22 cellular contexts compared by ENCODE assay signal in the genomic region with DNA sequence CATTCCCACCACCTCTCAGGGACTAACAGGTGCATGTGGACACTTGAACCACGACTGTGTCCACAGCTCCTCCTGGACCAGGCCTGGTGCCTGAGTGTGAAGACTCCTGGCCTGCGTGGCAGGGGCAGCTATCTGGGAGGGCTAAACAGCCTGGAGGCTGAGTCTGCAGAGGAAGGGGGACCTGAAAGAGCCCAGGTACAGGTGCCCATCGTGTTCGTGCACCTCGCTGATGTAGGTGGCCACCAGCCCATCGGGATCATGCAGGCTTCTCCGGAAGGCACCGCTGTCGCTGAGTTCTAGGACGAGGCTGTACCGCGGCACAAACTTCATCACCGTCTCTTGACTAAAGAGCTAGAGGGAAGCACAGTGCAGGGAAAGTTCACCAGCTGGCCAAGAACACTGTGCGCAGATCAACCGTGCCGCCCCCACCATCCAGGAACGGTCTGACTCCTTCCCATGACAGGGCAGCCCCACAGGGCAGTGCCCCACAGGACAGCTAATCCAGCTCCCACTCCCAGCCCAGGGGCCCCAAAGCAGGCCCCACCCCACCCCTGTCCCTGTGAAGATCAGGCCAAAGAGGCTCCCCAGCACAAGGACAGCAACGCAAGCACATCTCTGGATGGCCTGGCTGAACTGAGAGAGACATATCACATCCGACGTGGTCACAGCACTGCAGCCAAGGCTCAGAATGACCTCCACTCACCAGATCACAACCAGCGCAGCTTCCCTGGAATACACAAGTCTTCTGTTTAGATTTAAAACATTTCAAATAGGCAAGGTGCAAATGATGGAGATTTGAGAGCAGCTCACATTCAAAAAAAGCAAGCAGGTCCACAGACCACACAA. TPM values are rescaled to one million over a fixed set of nuclear protein-coding genes. Genes with fewer than 3 reads are reported as not detected.
DNase-seq lines count a peak whose midpoint lies in the region; ATAC-seq and TF ChIP-seq lines count a peak whose summit lies in the region.
"Had no signal": no experiment of that assay in that cellular context is flagged by ENCODE, and none has a peak within 500 bp of the region (broad histone marks: within the 10 kb centered on the region; RNA-seq: fewer than 3 reads in every experiment).

No MANE protein-coding gene starts in this region.

- H3K27ac Mint-ChIP-seq in activated T-cell treated with anti-CD3 and anti-CD28 coated beads, Interleukin-2, amount 50 U/mL, for 72 hours, result peak overlapping the region; percentile 3
- H3K27ac Mint-ChIP-seq in activated CD8-positive, alpha-beta memory T cell treated with anti-CD3 and anti-CD28 coated beads, Interleukin-2, amount 10 ng/mL, durations not matched to agents 7 days and 5 days, result peak overlapping the region; percentile 67
- H3K27ac Mint-ChIP-seq in type B pancreatic cell, result no peak overlapping the region

- peaks cover 59 to 76% of the 10 kb centered on the region in 2 donors for H3K36me3 ChIP-seq in ascending aorta

- H3K4me1 ChIP-seq in ascending aorta, result no peaks in the 10 kb centered on the region
- H3K4me1 ChIP-seq: upper lobe of left lung had no signal

- H3K4me3 Mint-ChIP-seq in activated T-cell treated with anti-CD3 and anti-CD28 coated beads, Interleukin-2, amount 50 U/mL, for 72 hours, result no peak overlapping the region
- H3K4me3 Mint-ChIP-seq in activated CD8-positive, alpha-beta memory T cell treated with anti-CD3 and anti-CD28 coated beads, Interleukin-2, amount 10 ng/mL, durations not matched to agents 7 days and 5 days, result no peak overlapping the region
- no peak overlapping the region for H3K4me3 Mint-ChIP-seq in type B pancreatic cell

- CTCF ChIA-PET in activated CD8-positive, alpha-beta memory T cell treated with anti-CD3 and anti-CD28 coated beads, Interleukin-2, amount 10 ng/mL, durations not matched to agents 7 days and 5 days (lab: Charles Lee), result interaction anchor here (1.0 kb wide), 1 partner anchor 9 kb away, joined by 4 read pairs; no protein-coding TSS in a partner anchor

- H3K9me3 Mint-ChIP-seq in activated T-cell treated with anti-CD3 and anti-CD28 coated beads, Interleukin-2, amount 50 U/mL, for 72 hours, result no peaks in the 10 kb centered on the region
- H3K9me3 Mint-ChIP-seq in activated CD8-positive, alpha-beta memory T cell treated with anti-CD3 and anti-CD28 coated beads, Interleukin-2, amount 10 ng/mL, durations not matched to agents 7 days and 5 days (ENCODE audit: low read depth), result no peaks in the 10 kb centered on the region
- no peaks in the 10 kb centered on the region for H3K9me3 Mint-ChIP-seq in type B pancreatic cell

- no peak overlapping the region for H3K27ac ChIP-seq in ascending aorta
- H3K27ac ChIP-seq: C4-2B, hepatocyte, upper lobe of left lung had no signal

- peaks cover 24% of the 10 kb centered on the region for H3K4me1 Mint-ChIP-seq in activated T-cell treated with anti-CD3 and anti-CD28 coated beads, Interleukin-2, amount 50 U/mL, for 72 hours (ENCODE audit: low read depth)
- H3K4me1 Mint-ChIP-seq in activated CD8-positive, alpha-beta memory T cell treated with anti-CD3 and anti-CD28 coated beads, Interleukin-2, amount 10 ng/mL, durations not matched to agents 7 days and 5 days, result peaks cover 29% of the 10 kb centered on the region
- H3K4me1 Mint-ChIP-seq in type B pancreatic cell (ENCODE audit: unreplicated experiment), result no peaks in the 10 kb centered on the region

- intact Hi-C loops in ascending aorta (cut with DNase I), result no loop called here

- no peak for ATAC-seq in activated T-cell treated with anti-CD3 and anti-CD28 coated beads, Interleukin-2, amount 50 U/mL, for 72 hours (replicated peaks in 1 of 2)
- ATAC-seq in activated CD8-positive, alpha-beta memory T cell treated with anti-CD3 and anti-CD28 coated beads, Interleukin-2, amount 10 ng/mL, durations not matched to agents 7 days and 5 days, result no peak
- ATAC-seq in left lobe of liver (no peak), GM18907 (IDR thresholded peaks at IDR 0.05; ENCODE audit: unreplicated experiment) (no peak)

- no peaks in the 10 kb centered on the region for H3K27me3 Mint-ChIP-seq in activated T-cell treated with anti-CD3 and anti-CD28 coated beads, Interleukin-2, amount 50 U/mL, for 72 hours (ENCODE audit: low read depth)
- H3K27me3 Mint-ChIP-seq in activated CD8-positive, alpha-beta memory T cell treated with anti-CD3 and anti-CD28 coated beads, Interleukin-2, amount 10 ng/mL, durations not matched to agents 7 days and 5 days, result no peaks in the 10 kb centered on the region
- H3K27me3 Mint-ChIP-seq in type B pancreatic cell, result no peaks in the 10 kb centered on the region

- H3K9me3 ChIP-seq in ascending aorta, result no peaks in the 10 kb centered on the region
- H3K9me3 ChIP-seq: upper lobe of left lung had no signal

- TF ChIP-seq CTCF in type B pancreatic cell (conservative IDR thresholded peaks at IDR 0.05) (no peak), ascending aorta (IDR thresholded peaks at IDR 0.05) (no peak)

- H3K27me3 ChIP-seq in ascending aorta, result no peaks in the 10 kb centered on the region
- H3K27me3 ChIP-seq: hepatocyte, upper lobe of left lung had no signal

- no peak for DNase-seq in activated T-cell treated with anti-CD3 and anti-CD28 coated beads, Interleukin-2, amount 50 U/mL, for 72 hours
- no peak for DNase-seq in activated T-cell treated with anti-CD3 and anti-CD28 coated beads, Interleukin-2, amount 50 U/mL, for 48 hours
- peak; percentile 28 for DNase-seq in activated CD8-positive, alpha-beta memory T cell treated with anti-CD3 and anti-CD28 coated beads, Interleukin-2, amount 10 ng/mL, durations not matched to agents 7 days and 5 days
- peak; percentile 41 for DNase-seq in left lobe of liver (ENCODE audit: low spot score)
- DNase-seq in type B pancreatic cell (ENCODE audit: extremely low spot score, unreplicated experiment), result peak; percentile 51
- DNase-seq in ascending aorta (ENCODE audit: low spot score in 2 of 2), result no peak
- no peak for DNase-seq in SHP77 treated with DMSO at 0.1 percent for 48 hours (lab: John Stamatoyannopoulos, UW)
- DNase-seq: ACHN; activated naive CD4-positive, alpha-beta T cell treated with Interleukin-2 at 50 U/mL for 16 hours; DMS79 treated with DMSO at 0.1 percent for 48 hours; IMR-90; kidney; mesendoderm; NCI-H345; NK-92 treated with Interleukin-12 subunit alpha and Interleukin-12 subunit beta, amount 100 ng/mL, for 24 hours; RPMI8226; stimulated activated naive CD4-positive, alpha-beta T cell; upper lobe of left lung had no signal

- H3K4me3 ChIP-seq in ascending aorta, result no peak overlapping the region
- H3K4me3 ChIP-seq: hepatocyte, upper lobe of left lung had no signal

- peaks cover 6 to 47% of the 10 kb centered on the region in 2 donors for H3K36me3 Mint-ChIP-seq in activated T-cell treated with anti-CD3 and anti-CD28 coated beads, Interleukin-2, amount 50 U/mL, for 72 hours (ENCODE audit: insufficient read depth in 2 of 2)
- peaks cover 61% of the 10 kb centered on the region for H3K36me3 Mint-ChIP-seq in activated CD8-positive, alpha-beta memory T cell treated with anti-CD3 and anti-CD28 coated beads, Interleukin-2, amount 10 ng/mL, durations not matched to agents 7 days and 5 days
- peaks cover 25% of the 10 kb centered on the region for H3K36me3 Mint-ChIP-seq in type B pancreatic cell

RNA-seq across cellular contexts. Expression of a gene that starts 14.8 kb away (rescaled TPM):
- total RNA-seq in activated T-cell treated with anti-CD3 and anti-CD28 coated beads, Interleukin-2, amount 50 U/mL, for 72 hours, result 100 to 1,000 TPM; 136 to 174 TPM
- 100 to 1,000 TPM; 177 to 202 TPM for total RNA-seq in activated CD8-positive, alpha-beta memory T cell treated with anti-CD3 and anti-CD28 coated beads, Interleukin-2, amount 10 ng/mL, durations not matched to agents 7 days and 5 days
- total RNA-seq in left lobe of liver (0.38 TPM), type B pancreatic cell (ENCODE audit: low replicate concordance) (not detected in 2 replicates), ascending aorta (not detected)
- total RNA-seq: fibroblast of villous mesenchyme, hepatocyte, IMR-90 had no signal

RNA-seq across cellular contexts. Expression of a gene that starts 28.7 kb away (rescaled TPM):
- total RNA-seq in activated T-cell treated with anti-CD3 and anti-CD28 coated beads, Interleukin-2, amount 50 U/mL, for 72 hours, result 10 to 100 TPM; 65.2 to 70.2 TPM
- total RNA-seq in activated CD8-positive, alpha-beta memory T cell treated with anti-CD3 and anti-CD28 coated beads, Interleukin-2, amount 10 ng/mL, durations not matched to agents 7 days and 5 days, result 10 to 100 TPM; 47.5 to 56.0 TPM
- 180 TPM for total RNA-seq in left lobe of liver
- 71.6 and 72.8 TPM in 2 replicates for total RNA-seq in type B pancreatic cell (ENCODE audit: low replicate concordance)
- 44.8 TPM for total RNA-seq in ascending aorta

Comparison
In these comparisons a context has a peak if more than half of its experiments do, and no peak if none do; other contexts are left out.
1. DNase-seq: peak in activated CD8-positive, alpha-beta memory T cell treated with anti-CD3 and anti-CD28 coated beads, Interleukin-2, amount 10 ng/mL, durations not matched to agents 7 days and 5 days (single experiment), left lobe of liver (single experiment) and type B pancreatic cell (single experiment); none in activated T-cell treated with anti-CD3 and anti-CD28 coated beads, Interleukin-2, amount 50 U/mL, for 72 hours (0 of 2), activated T-cell treated with anti-CD3 and anti-CD28 coated beads, Interleukin-2, amount 50 U/mL, for 48 hours (0 of 2), ascending aorta (0 of 2) and SHP77 treated with DMSO at 0.1 percent for 48 hours (single experiment).
2. RNA of a gene that starts 14.8 kb away (total RNA-seq): 177 to 202 TPM in activated CD8-positive, alpha-beta memory T cell treated with anti-CD3 and anti-CD28 coated beads, Interleukin-2, amount 10 ng/mL, durations not matched to agents 7 days and 5 days and 136 to 174 TPM in activated T-cell treated with anti-CD3 and anti-CD28 coated beads, Interleukin-2, amount 50 U/mL, for 72 hours; 0.38 TPM in left lobe of liver (single experiment), not detected in type B pancreatic cell and not detected in ascending aorta (single experiment); every median in the first group is over 10 times any median in the second.